In the genomic region with DNA sequence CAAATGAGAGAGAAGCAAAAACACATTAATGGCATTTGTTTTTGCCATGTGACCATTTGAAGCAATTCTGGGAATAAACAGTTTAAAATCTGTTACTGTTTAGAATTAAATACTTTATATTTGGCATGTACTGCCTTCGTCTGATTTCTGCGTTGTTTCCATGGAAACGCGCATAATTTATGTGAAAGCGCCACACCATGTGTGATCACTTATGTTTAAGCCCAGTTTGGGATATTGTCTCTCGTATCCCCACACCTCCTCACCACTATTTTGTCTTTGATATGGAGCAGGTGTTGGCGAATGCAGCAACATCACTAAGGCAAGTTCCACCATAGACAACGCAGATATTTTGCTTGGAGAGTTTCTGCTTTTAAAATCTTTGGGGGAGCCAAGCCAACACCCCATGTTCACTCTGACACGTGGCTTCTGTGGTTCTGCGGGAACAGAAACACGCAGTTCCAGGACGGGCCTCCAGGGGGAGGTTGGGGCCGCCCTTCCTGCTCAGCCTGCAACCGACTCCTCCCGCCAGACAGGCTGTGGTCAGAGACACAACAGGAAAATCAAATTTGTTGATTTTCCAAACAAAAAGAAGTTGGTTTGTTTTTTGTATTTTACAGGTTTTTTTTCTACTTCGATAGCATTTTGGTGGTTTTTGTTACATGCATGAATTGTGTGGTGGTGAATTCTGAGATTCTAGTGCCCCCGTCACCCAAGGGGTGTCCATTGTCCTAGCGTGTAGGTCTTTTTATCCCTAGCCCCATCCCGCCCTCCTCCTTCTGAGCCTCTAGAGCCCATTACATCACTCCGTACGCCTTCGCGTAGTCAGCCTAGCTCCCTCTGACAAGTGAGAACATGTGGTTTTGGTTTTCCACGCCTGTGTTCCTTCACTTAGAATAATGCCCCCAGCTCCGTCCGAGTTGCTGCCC, we compare ENCODE assay signal across 1 cellular context.
TF ChIP-seq lines count a peak whose summit lies in the region.

No MANE protein-coding gene starts in this region.

TF ChIP-seq in GM23338, 12 proteins besides CTCF, POLR2A, EP300 and RAD21 (continued from another document):
- TF ChIP-seq, protein P1, sequence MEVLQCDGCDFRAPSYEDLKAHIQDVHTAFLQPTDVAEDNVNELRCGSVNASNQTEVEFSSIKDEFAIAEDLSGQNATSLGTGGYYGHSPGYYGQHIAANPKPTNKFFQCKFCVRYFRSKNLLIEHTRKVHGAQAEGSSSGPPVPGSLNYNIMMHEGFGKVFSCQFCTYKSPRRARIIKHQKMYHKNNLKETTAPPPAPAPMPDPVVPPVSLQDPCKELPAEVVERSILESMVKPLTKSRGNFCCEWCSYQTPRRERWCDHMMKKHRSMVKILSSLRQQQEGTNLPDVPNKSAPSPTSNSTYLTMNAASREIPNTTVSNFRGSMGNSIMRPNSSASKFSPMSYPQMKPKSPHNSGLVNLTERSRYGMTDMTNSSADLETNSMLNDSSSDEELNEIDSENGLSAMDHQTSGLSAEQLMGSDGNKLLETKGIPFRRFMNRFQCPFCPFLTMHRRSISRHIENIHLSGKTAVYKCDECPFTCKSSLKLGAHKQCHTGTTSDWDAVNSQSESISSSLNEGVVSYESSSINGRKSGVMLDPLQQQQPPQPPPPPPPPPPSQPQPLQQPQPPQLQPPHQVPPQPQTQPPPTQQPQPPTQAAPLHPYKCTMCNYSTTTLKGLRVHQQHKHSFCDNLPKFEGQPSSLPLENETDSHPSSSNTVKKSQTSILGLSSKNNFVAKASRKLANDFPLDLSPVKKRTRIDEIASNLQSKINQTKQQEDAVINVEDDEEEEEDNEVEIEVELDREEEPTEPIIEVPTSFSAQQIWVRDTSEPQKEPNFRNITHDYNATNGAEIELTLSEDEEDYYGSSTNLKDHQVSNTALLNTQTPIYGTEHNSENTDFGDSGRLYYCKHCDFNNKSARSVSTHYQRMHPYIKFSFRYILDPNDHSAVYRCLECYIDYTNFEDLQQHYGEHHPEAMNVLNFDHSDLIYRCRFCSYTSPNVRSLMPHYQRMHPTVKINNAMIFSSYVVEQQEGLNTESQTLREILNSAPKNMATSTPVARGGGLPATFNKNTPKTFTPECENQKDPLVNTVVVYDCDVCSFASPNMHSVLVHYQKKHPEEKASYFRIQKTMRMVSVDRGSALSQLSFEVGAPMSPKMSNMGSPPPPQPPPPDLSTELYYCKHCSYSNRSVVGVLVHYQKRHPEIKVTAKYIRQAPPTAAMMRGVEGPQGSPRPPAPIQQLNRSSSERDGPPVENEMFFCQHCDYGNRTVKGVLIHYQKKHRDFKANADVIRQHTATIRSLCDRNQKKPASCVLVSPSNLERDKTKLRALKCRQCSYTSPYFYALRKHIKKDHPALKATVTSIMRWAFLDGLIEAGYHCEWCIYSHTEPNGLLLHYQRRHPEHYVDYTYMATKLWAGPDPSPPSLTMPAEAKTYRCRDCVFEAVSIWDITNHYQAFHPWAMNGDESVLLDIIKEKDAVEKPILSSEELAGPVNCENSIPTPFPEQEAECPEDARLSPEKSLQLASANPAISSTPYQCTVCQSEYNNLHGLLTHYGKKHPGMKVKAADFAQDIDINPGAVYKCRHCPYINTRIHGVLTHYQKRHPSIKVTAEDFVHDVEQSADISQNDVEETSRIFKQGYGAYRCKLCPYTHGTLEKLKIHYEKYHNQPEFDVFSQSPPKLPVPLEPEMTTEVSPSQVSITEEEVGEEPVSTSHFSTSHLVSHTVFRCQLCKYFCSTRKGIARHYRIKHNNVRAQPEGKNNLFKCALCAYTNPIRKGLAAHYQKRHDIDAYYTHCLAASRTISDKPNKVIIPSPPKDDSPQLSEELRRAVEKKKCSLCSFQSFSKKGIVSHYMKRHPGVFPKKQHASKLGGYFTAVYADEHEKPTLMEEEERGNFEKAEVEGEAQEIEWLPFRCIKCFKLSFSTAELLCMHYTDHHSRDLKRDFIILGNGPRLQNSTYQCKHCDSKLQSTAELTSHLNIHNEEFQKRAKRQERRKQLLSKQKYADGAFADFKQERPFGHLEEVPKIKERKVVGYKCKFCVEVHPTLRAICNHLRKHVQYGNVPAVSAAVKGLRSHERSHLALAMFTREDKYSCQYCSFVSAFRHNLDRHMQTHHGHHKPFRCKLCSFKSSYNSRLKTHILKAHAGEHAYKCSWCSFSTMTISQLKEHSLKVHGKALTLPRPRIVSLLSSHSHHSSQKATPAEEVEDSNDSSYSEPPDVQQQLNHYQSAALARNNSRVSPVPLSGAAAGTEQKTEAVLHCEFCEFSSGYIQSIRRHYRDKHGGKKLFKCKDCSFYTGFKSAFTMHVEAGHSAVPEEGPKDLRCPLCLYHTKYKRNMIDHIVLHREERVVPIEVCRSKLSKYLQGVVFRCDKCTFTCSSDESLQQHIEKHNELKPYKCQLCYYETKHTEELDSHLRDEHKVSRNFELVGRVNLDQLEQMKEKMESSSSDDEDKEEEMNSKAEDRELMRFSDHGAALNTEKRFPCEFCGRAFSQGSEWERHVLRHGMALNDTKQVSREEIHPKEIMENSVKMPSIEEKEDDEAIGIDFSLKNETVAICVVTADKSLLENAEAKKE (CRISPR knock-in tag; IDR thresholded peaks at IDR 0.05): no peak
- TF ChIP-seq JUNB (IDR thresholded peaks at IDR 0.05; ENCODE audit: unreplicated experiment) (no peak), EZH2phosphoT487 (IDR thresholded peaks at IDR 0.05; ENCODE audit: unreplicated experiment) (no peak)
- TF ChIP-seq, protein P2, sequence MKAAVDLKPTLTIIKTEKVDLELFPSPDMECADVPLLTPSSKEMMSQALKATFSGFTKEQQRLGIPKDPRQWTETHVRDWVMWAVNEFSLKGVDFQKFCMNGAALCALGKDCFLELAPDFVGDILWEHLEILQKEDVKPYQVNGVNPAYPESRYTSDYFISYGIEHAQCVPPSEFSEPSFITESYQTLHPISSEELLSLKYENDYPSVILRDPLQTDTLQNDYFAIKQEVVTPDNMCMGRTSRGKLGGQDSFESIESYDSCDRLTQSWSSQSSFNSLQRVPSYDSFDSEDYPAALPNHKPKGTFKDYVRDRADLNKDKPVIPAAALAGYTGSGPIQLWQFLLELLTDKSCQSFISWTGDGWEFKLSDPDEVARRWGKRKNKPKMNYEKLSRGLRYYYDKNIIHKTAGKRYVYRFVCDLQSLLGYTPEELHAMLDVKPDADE (IDR thresholded peaks at IDR 0.05): no peak
